ENCODE assay signal across 33 cellular contexts in the genomic region with DNA sequence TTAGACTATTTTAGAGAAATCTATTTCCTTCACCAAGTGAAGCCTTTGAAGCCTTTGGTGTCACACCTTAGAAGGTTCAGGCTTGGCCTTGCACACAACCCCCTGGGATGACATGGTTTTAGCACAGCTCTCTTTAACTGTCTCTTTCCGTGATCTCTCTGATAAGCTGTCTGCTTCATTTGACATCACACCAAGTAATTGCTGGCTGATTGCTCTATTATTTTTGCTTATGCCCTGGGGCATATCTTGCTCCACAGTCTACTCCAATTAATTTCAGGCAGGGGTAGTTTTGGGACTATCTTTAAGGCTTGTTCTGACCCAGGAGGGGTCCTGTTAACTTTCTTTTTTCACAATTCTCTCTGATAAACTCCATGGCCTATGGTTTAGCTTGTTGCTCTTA.
"Had no signal": no experiment of that assay in that cellular context is flagged by ENCODE, and none has a peak within 500 bp of the region (broad histone marks: within the 10 kb centered on the region; RNA-seq: fewer than 3 reads in every experiment).

No MANE protein-coding gene starts in this region.

- H3K4me1 Mint-ChIP-seq: activated CD4-positive, alpha-beta T cell treated with anti-CD3 and anti-CD28 coated beads, Interleukin-2, amount 10 ng/mL, durations not matched to agents 7 days and 5 days; activated CD8-positive, alpha-beta memory T cell treated with anti-CD3 and anti-CD28 coated beads, Interleukin-2, amount 10 ng/mL, durations not matched to agents 7 days and 5 days; activated naive CD4-positive, alpha-beta T cell treated with anti-CD3 and anti-CD28 coated beads, Interleukin-2, amount 50 U/mL, for 24 hours; activated naive CD8-positive, alpha-beta T cell treated with anti-CD3 and anti-CD28 coated beads for 36 hours; activated naive CD8-positive, alpha-beta T cell treated with anti-CD3 and anti-CD28 coated beads, Interleukin-2, amount 50 U/mL, for 24 hours had no signal

- H3K4me3 Mint-ChIP-seq: activated CD4-positive, alpha-beta T cell treated with anti-CD3 and anti-CD28 coated beads, Interleukin-2, amount 10 ng/mL, durations not matched to agents 7 days and 5 days; activated CD8-positive, alpha-beta memory T cell treated with anti-CD3 and anti-CD28 coated beads, Interleukin-2, amount 10 ng/mL, durations not matched to agents 7 days and 5 days; activated CD8-positive, alpha-beta T cell treated with anti-CD3 and anti-CD28 coated beads for 36 hours; activated naive CD4-positive, alpha-beta T cell treated with anti-CD3 and anti-CD28 coated beads for 36 hours; activated naive CD4-positive, alpha-beta T cell treated with anti-CD3 and anti-CD28 coated beads, Interleukin-2, amount 50 U/mL, for 24 hours; activated naive CD8-positive, alpha-beta T cell treated with anti-CD3 and anti-CD28 coated beads for 36 hours; activated naive CD8-positive, alpha-beta T cell treated with anti-CD3 and anti-CD28 coated beads, Interleukin-2, amount 50 U/mL, for 24 hours; activated T-helper 1 cell treated with anti-CD3 and anti-CD28 coated beads, Interleukin-12 subunit alpha, Interleukin-12 subunit beta, Interleukin-2, Interleukin-4 antibody, amounts not matched to agents 30 ng/mL and 10 ng/mL and 1 ng/mL, durations not matched to agents 14 hours and 24 hours and 36 hours; effector memory CD8-positive, alpha-beta T cell had no signal

- H3K27ac Mint-ChIP-seq: activated CD4-positive, alpha-beta T cell treated with anti-CD3 and anti-CD28 coated beads, Interleukin-2, amount 10 ng/mL, durations not matched to agents 7 days and 5 days; activated CD8-positive, alpha-beta memory T cell treated with anti-CD3 and anti-CD28 coated beads, Interleukin-2, amount 10 ng/mL, durations not matched to agents 7 days and 5 days; activated CD8-positive, alpha-beta T cell treated with anti-CD3 and anti-CD28 coated beads for 36 hours; activated naive CD4-positive, alpha-beta T cell treated with anti-CD3 and anti-CD28 coated beads for 36 hours; activated naive CD4-positive, alpha-beta T cell treated with anti-CD3 and anti-CD28 coated beads, Interleukin-2, amount 50 U/mL, for 24 hours; activated naive CD8-positive, alpha-beta T cell treated with anti-CD3 and anti-CD28 coated beads for 36 hours; activated naive CD8-positive, alpha-beta T cell treated with anti-CD3 and anti-CD28 coated beads, Interleukin-2, amount 50 U/mL, for 24 hours; activated T-helper 1 cell treated with anti-CD3 and anti-CD28 coated beads, Interleukin-12 subunit alpha, Interleukin-12 subunit beta, Interleukin-2, Interleukin-4 antibody, amounts not matched to agents 30 ng/mL and 10 ng/mL and 1 ng/mL, durations not matched to agents 14 hours and 24 hours and 36 hours; activated T-helper 2 cell treated with anti-CD3 and anti-CD28 coated beads, Interferon-gamma antibody, Interleukin-2, Interleukin-4, amounts not matched to agents 10 μg/mL and 5 μg/mL and 100 μg/mL, durations not matched to agents 14 hours and 24 hours and 36 hours; effector memory CD8-positive, alpha-beta T cell had no signal

- H3K9me3 ChIP-seq: adrenal gland, body of pancreas, esophagus muscularis mucosa, gastrocnemius medialis had no signal

- H3K9me3 Mint-ChIP-seq: activated CD4-positive, alpha-beta T cell treated with anti-CD3 and anti-CD28 coated beads, Interleukin-2, amount 10 ng/mL, durations not matched to agents 7 days and 5 days; activated CD8-positive, alpha-beta T cell treated with anti-CD3 and anti-CD28 coated beads for 36 hours; activated naive CD4-positive, alpha-beta T cell treated with anti-CD3 and anti-CD28 coated beads for 36 hours; activated naive CD4-positive, alpha-beta T cell treated with anti-CD3 and anti-CD28 coated beads, Interleukin-2, amount 50 U/mL, for 24 hours; activated naive CD8-positive, alpha-beta T cell treated with anti-CD3 and anti-CD28 coated beads for 36 hours; activated naive CD8-positive, alpha-beta T cell treated with anti-CD3 and anti-CD28 coated beads, Interleukin-2, amount 50 U/mL, for 24 hours; activated T-helper 1 cell treated with anti-CD3 and anti-CD28 coated beads, Interleukin-12 subunit alpha, Interleukin-12 subunit beta, Interleukin-2, Interleukin-4 antibody, amounts not matched to agents 30 ng/mL and 10 ng/mL and 1 ng/mL, durations not matched to agents 14 hours and 24 hours and 36 hours; activated T-helper 2 cell treated with anti-CD3 and anti-CD28 coated beads, Interferon-gamma antibody, Interleukin-2, Interleukin-4, amounts not matched to agents 10 μg/mL and 5 μg/mL and 100 μg/mL, durations not matched to agents 14 hours and 24 hours and 36 hours; effector memory CD8-positive, alpha-beta T cell had no signal

- H3K4me3 ChIP-seq: adrenal gland, body of pancreas, esophagus muscularis mucosa, gastrocnemius medialis, heart left ventricle had no signal

- H3K36me3 ChIP-seq: adrenal gland, esophagus muscularis mucosa, gastrocnemius medialis, heart left ventricle had no signal

- H3K4me1 ChIP-seq: adrenal gland, body of pancreas, esophagus muscularis mucosa, gastrocnemius medialis had no signal

- DNase-seq: activated CD4-positive, alpha-beta T cell treated with anti-CD3 and anti-CD28 coated beads for 1 hour; activated CD4-positive, alpha-beta T cell treated with anti-CD3 and anti-CD28 coated beads for 4 hours; activated CD4-positive, alpha-beta T cell treated with anti-CD3 and anti-CD28 coated beads, Interleukin-2, amount 10 ng/mL, durations not matched to agents 7 days and 5 days; activated CD4-positive, alpha-beta T cell treated with anti-CD3 and anti-CD28 coated beads, Interleukin-2, amount 50 U/mL, for 4 hours; activated CD4-positive, CD25-positive, alpha-beta regulatory T cell; activated CD8-positive, alpha-beta memory T cell treated with anti-CD3 and anti-CD28 coated beads, Interleukin-2, amount 10 ng/mL, durations not matched to agents 7 days and 5 days; activated CD8-positive, alpha-beta memory T cell treated with anti-CD3 and anti-CD28 coated beads, Interleukin-2, amount 50 U/mL, for 4 hours; activated CD8-positive, alpha-beta T cell treated with anti-CD3 and anti-CD28 coated beads for 36 hours; activated effector memory CD4-positive, alpha-beta T cell treated with anti-CD3 and anti-CD28 coated beads, Interleukin-2, amount 50 U/mL, for 16 hours; activated naive CD4-positive, alpha-beta T cell treated with anti-CD3 and anti-CD28 coated beads for 36 hours; activated naive CD8-positive, alpha-beta T cell treated with anti-CD3 and anti-CD28 coated beads for 36 hours; activated naive CD8-positive, alpha-beta T cell treated with anti-CD3 and anti-CD28 coated beads, Interleukin-2, amount 50 U/mL, for 24 hours; activated T-cell treated with anti-CD3 and anti-CD28 coated beads, Interleukin-2, amount 50 U/mL, for 1 hour; activated T-cell treated with anti-CD3 and anti-CD28 coated beads, Interleukin-2, amount 50 U/mL, for 48 hours; adrenal gland; amygdala; aorta; body of pancreas; caudate nucleus; cortex of kidney; dermis blood vessel endothelial cell; effector CD4-positive, alpha-beta T cell; effector memory CD8-positive, alpha-beta T cell; erythroblast; foreskin keratinocyte; gastrocnemius medialis; glutamatergic neuron; heart left ventricle; T-helper 2 cell had no signal

- H3K36me3 Mint-ChIP-seq: activated CD8-positive, alpha-beta memory T cell treated with anti-CD3 and anti-CD28 coated beads, Interleukin-2, amount 10 ng/mL, durations not matched to agents 7 days and 5 days; activated naive CD4-positive, alpha-beta T cell treated with anti-CD3 and anti-CD28 coated beads, Interleukin-2, amount 50 U/mL, for 24 hours; activated naive CD8-positive, alpha-beta T cell treated with anti-CD3 and anti-CD28 coated beads for 36 hours had no signal

- H3K27ac ChIP-seq: adrenal gland, body of pancreas, esophagus muscularis mucosa, foreskin keratinocyte, gastrocnemius medialis, heart left ventricle had no signal
